Comparison of ENCODE assay signal across 8 cellular contexts in genomic region chr17:2954898-2955445, GRCh38.
DNase-seq lines count a peak whose midpoint lies in the region; ATAC-seq and TF ChIP-seq lines count a peak whose summit lies in the region.

No MANE protein-coding gene starts in this region.

- no peak for TF ChIP-seq EP300 in sigmoid colon (IDR thresholded peaks at IDR 0.05)

- H3K4me3 ChIP-seq in sigmoid colon, result no peak overlapping the region

- intact Hi-C loops in sigmoid colon (cut with DNase I), result no loop called here

- WGBS in sigmoid colon, 2 donors, result 58 to 62% methylated on average over 8 of the region's 8 CpGs

- TF ChIP-seq CTCF in sigmoid colon (IDR thresholded peaks at IDR 0.05), result no peak

- DNase-seq in NCI-H510A treated with DMSO at 0.1 percent for 48 hours (lab: John Stamatoyannopoulos, UW), result peak; percentile 10
- DNase-seq in NCI-H510A (lab: John Stamatoyannopoulos, UW), result no peak
- peak; percentile 93 for DNase-seq in NCI-H226
- DNase-seq in dermis microvascular lymphatic vessel endothelial cell (ENCODE audit: low read depth in 2 of 2), result peak; percentile 86 to 94
- DNase-seq in sigmoid colon, result peak; percentile 12

- no peaks in the 10 kb centered on the region for H3K27me3 ChIP-seq in sigmoid colon

- no peaks in the 10 kb centered on the region for H3K9me3 ChIP-seq in sigmoid colon

- no peak for TF ChIP-seq POLR2A in sigmoid colon (IDR thresholded peaks at IDR 0.05)

- H3K27ac ChIP-seq in sigmoid colon, result no peak overlapping the region

- ATAC-seq in GM21423 (IDR thresholded peaks at IDR 0.05; ENCODE audit: unreplicated experiment) (no peak), GM19395 (IDR thresholded peaks at IDR 0.05; ENCODE audit: unreplicated experiment) (no peak), GM21367 (IDR thresholded peaks at IDR 0.05; ENCODE audit: unreplicated experiment) (no peak)

- peaks cover 0 to 2% (median 0%) of the 10 kb centered on the region in 4 donors for H3K4me1 ChIP-seq in sigmoid colon

- H3K36me3 ChIP-seq in sigmoid colon, result no peaks in the 10 kb centered on the region
